Comparison of ENCODE assay signal across 26 cellular contexts in genomic region chr20:58233393-58233792, GRCh38. TPM values are rescaled to one million over a fixed set of nuclear protein-coding genes. Genes with fewer than 3 reads are reported as not detected.
"Had no signal": no experiment of that assay in that cellular context is flagged by ENCODE, and none has a peak within 500 bp of the region (broad histone marks: within the 10 kb centered on the region; RNA-seq: fewer than 3 reads in every experiment).

No MANE protein-coding gene starts in this region.

- H3K9me3 ChIP-seq: lower lobe of right lung, pancreas, right atrium auricular region, right lobe of liver, tibial nerve, vagina had no signal

- H3K4me1 ChIP-seq: pancreas, right lobe of liver had no signal

- H3K4me2 ChIP-seq: hepatocyte, neural progenitor cell, smooth muscle cell had no signal

- ATAC-seq: left cardiac atrium; left lobe of liver; naive thymus-derived CD8-positive, alpha-beta T cell; right lobe of liver; stimulated activated memory B cell treated with anti-CD40 and anti-IgM and Interleukin-4, amounts not matched to agents 10 μg/mL and 1 μg/mL and 100 μg/mL, for 72 hours; stimulated activated naive CD8-positive, alpha-beta T cell treated with anti-CD3 and anti-CD28 coated beads, Interleukin-15, amount 100 ng/mL, for 72 hours had no signal

- H3K36me3 ChIP-seq: neural progenitor cell, pancreas, right atrium auricular region, right lobe of liver, vagina had no signal

- H3K4me3 ChIP-seq: hepatocyte, lower lobe of right lung, neural progenitor cell, pancreas, right atrium auricular region, right lobe of liver, smooth muscle cell, tibial nerve, vagina had no signal

- H3K9ac ChIP-seq: neural progenitor cell had no signal

- H3K27ac ChIP-seq: hepatocyte, lower lobe of right lung, neural progenitor cell, pancreas, right atrium auricular region, right lobe of liver, tibial nerve, vagina had no signal

- DNase-seq: kidney glomerular epithelial cell, left cardiac atrium, lower lobe of right lung, mammary epithelial cell, right lobe of liver had no signal

- H2AFZ ChIP-seq: hepatocyte, neural progenitor cell had no signal

- H3K27me3 ChIP-seq: right atrium auricular region, right lobe of liver, vagina had no signal

RNA-seq across cellular contexts. Expression of gene ANKRD60, which starts 4.9 kb away (rescaled TPM):
- total RNA-seq: hepatocyte; left cardiac atrium; left lobe of liver; liver; lower lobe of right lung; mammary epithelial cell; mucosa of gallbladder; naive thymus-derived CD8-positive, alpha-beta T cell; omental fat pad; pancreas; progenitor cell of endocrine pancreas; renal cortical epithelial cell; right atrium auricular region; right lobe of liver; skeletal muscle tissue; smooth muscle cell; temporal lobe; tibial nerve; urinary bladder; vagina had no signal
- polyA plus RNA-seq: hepatocyte; keratinocyte; liver; mammary epithelial cell; naive thymus-derived CD8-positive, alpha-beta T cell; pancreas; smooth muscle cell; thymus; urinary bladder had no signal
